Comparison of ENCODE assay signal across 10 cellular contexts in genomic region chr3:121992601-121993560, GRCh38. TPM values are rescaled to one million over a fixed set of nuclear protein-coding genes. Genes with fewer than 3 reads are reported as not detected.
DNase-seq lines count a peak whose midpoint lies in the region; ATAC-seq and TF ChIP-seq lines count a peak whose summit lies in the region.
"Had no signal": no experiment of that assay in that cellular context is flagged by ENCODE, and none has a peak within 500 bp of the region (broad histone marks: within the 10 kb centered on the region; RNA-seq: fewer than 3 reads in every experiment).

No MANE protein-coding gene starts in this region.

- in situ Hi-C loops in Caki2 (cut with HindIII; ENCODE audit: low pct_unique_long_range_greater_than_20kb, low sequenced_read_pairs): no loop called here

- TF ChIP-seq CTCF in Peyer's patch (IDR thresholded peaks at IDR 0.05): no peak

- DNase-seq in Caki2 (ENCODE audit: low read depth) (peak; percentile 13), Peyer's patch (peak in 2 of 3 donors; percentile 56 to 62), NCI-H2171 (lab: John Stamatoyannopoulos, UW) (no peak), DMS153 treated with DMSO at 0.1 percent for 48 hours (lab: John Stamatoyannopoulos, UW; ENCODE audit: unreplicated experiment) (no peak), immature natural killer cell (no peak)
- DNase-seq in stimulated activated CD4-positive, alpha-beta T cell treated with anti-CD3 and anti-CD28 coated beads, Interleukin-12 subunit alpha, Interleukin-12 subunit beta, amount 100 ng/mL, for 4 hours: no peak
- DNase-seq: central memory CD4-positive, alpha-beta T cell had no signal

- no peak overlapping the region for H3K4me3 ChIP-seq in Peyer's patch
- H3K4me3 ChIP-seq: lung had no signal

- peaks cover 0 to 6% (median 4%) of the 10 kb centered on the region in 3 donors for H3K27me3 Mint-ChIP-seq in immature natural killer cell (ENCODE audit: low read depth in 3 of 3)

- peak overlapping the region in 1 of 4 donors; percentile 76 for H3K27ac ChIP-seq in Peyer's patch

- H3K4me1 ChIP-seq in Peyer's patch: peaks cover 0 to 19% (median 7%) of the 10 kb centered on the region in 4 donors

- no peak overlapping the region for H3K27ac Mint-ChIP-seq in immature natural killer cell

- no peaks in the 10 kb centered on the region for H3K36me3 Mint-ChIP-seq in immature natural killer cell

- H3K27me3 ChIP-seq in Peyer's patch: no peaks in the 10 kb centered on the region

- H3K9me3 Mint-ChIP-seq in immature natural killer cell: peaks cover 0 to 3% (median 0%) of the 10 kb centered on the region in 6 donors

- ATAC-seq in GM19395 (IDR thresholded peaks at IDR 0.05; ENCODE audit: unreplicated experiment) (peak; percentile 64), HG02981 (IDR thresholded peaks at IDR 0.05; ENCODE audit: unreplicated experiment) (peak; percentile 57)

- H3K4me3 Mint-ChIP-seq in immature natural killer cell: no peak overlapping the region

- TF ChIP-seq POLR2A in Peyer's patch (IDR thresholded peaks at IDR 0.05): no peak

- peaks cover 0 to 13% of the 10 kb centered on the region in 2 donors for H3K4me1 Mint-ChIP-seq in immature natural killer cell

- peaks cover 0 to 5% (median 0%) of the 10 kb centered on the region in 3 donors for H3K36me3 ChIP-seq in Peyer's patch

- no peaks in the 10 kb centered on the region for H3K9me3 ChIP-seq in Peyer's patch

RNA-seq across cellular contexts. Expression of gene ILDR1, which starts 29.2 kb away (rescaled TPM):
- total RNA-seq in Caki2 (2014; rRNA removed; shearing (Covaris generic); ENCODE audit: low replicate concordance): not detected in 2 replicates
- total RNA-seq in Peyer's patch: 1 to 10 TPM; 3.7 to 5.8 (median 4.5) TPM
- polyA plus RNA-seq in immature natural killer cell: not detected

Comparison
In these comparisons a context has a peak if more than half of its experiments do, and no peak if none do; other contexts are left out.
1. DNase-seq: peak in Caki2 (single experiment) and Peyer's patch (2 of 3); none in NCI-H2171 (single experiment), stimulated activated CD4-positive, alpha-beta T cell treated with anti-CD3 and anti-CD28 coated beads, Interleukin-12 subunit alpha, Interleukin-12 subunit beta, amount 100 ng/mL, for 4 hours (single experiment), DMS153 treated with DMSO at 0.1 percent for 48 hours (single experiment) and immature natural killer cell (0 of 3).